Comparison of ENCODE assay signal across 32 cellular contexts in the genomic region with DNA sequence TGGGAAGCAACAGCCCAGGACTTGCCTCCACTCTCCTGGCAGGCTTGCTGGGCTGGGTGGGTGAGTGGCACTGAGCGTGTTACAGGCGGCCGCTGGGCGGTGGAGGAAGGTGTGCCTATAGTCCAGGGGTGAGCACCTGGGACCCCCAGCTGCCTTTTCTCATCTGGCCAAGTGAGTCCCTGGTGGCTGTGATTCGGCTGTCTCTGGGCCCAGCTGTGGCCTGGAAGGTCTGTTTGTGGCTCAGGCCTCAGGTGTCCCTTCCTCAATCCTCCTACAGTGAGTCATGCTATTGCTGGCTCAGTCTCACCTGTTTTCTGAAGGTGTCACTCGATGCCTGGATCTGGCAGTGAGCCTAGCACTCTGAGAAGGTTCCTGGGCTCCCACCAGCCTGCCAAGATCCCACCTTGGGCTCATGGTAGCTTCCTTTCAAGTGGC.
DNase-seq lines count a peak whose midpoint lies in the region; ATAC-seq and TF ChIP-seq lines count a peak whose summit lies in the region.
"Had no signal": no experiment of that assay in that cellular context is flagged by ENCODE, and none has a peak within 500 bp of the region (broad histone marks: within the 10 kb centered on the region; RNA-seq: fewer than 3 reads in every experiment).

No MANE protein-coding gene starts in this region.

- no peak for ATAC-seq in right cardiac atrium
- peak; percentile 86 for ATAC-seq in RWPE2 (ENCODE audit: low read depth)
- peak; percentile 15 for ATAC-seq in stimulated activated memory B cell treated with anti-CD40 and anti-IgM and Interleukin-4, amounts not matched to agents 10 μg/mL and 1 μg/mL and 100 μg/mL, for 72 hours
- ATAC-seq: A549; CD8-positive, alpha-beta T cell; heart left ventricle; HepG2; lower lobe of right lung; pancreas had no signal

- peaks cover 25% of the 10 kb centered on the region for H3K27me3 Mint-ChIP-seq in stimulated activated memory B cell treated with anti-CD40 and anti-IgM and Interleukin-4, amounts not matched to agents 10 μg/mL and 1 μg/mL and 100 μg/mL, for 72 hours
- H3K27me3 Mint-ChIP-seq: activated naive CD8-positive, alpha-beta T cell treated with anti-CD3 and anti-CD28 coated beads, Interleukin-2, amount 10 ng/mL, durations not matched to agents 7 days and 5 days had no signal

- H3K27ac Mint-ChIP-seq in stimulated activated memory B cell treated with anti-CD40 and anti-IgM and Interleukin-4, amounts not matched to agents 10 μg/mL and 1 μg/mL and 100 μg/mL, for 72 hours = no peak overlapping the region
- H3K27ac Mint-ChIP-seq: activated CD4-positive, alpha-beta T cell treated with anti-CD3 and anti-CD28 coated beads, Interleukin-2, amount 10 ng/mL, durations not matched to agents 24 days and 14 days; activated naive CD8-positive, alpha-beta T cell treated with anti-CD3 and anti-CD28 coated beads, Interleukin-2, amount 10 ng/mL, durations not matched to agents 7 days and 5 days; activated T-cell treated with anti-CD3 and anti-CD28 coated beads, Interleukin-2, amount 50 U/mL, for 24 hours; CD8-positive, alpha-beta T cell; H9 had no signal

- TF ChIP-seq CTCF in right atrium auricular region (IDR thresholded peaks at IDR 0.05) = no peak
- TF ChIP-seq CTCF in RWPE2 (IDR thresholded peaks at IDR 0.05; ENCODE audit: poor library complexity, severe bottlenecking) = no peak
- no peak for TF ChIP-seq CTCF in esophagus squamous epithelium (IDR thresholded peaks at IDR 0.05)

- peaks cover 0 to 9% of the 10 kb centered on the region in 2 donors for H3K9me3 ChIP-seq in right atrium auricular region
- no peaks in the 10 kb centered on the region for H3K9me3 ChIP-seq in right cardiac atrium (ENCODE audit: control insufficient read depth, low read length)
- no peaks in the 10 kb centered on the region for H3K9me3 ChIP-seq in RWPE2 (ENCODE audit: severe bottlenecking)
- peaks cover 0 to 5% (median 0%) of the 10 kb centered on the region in 3 donors for H3K9me3 ChIP-seq in esophagus squamous epithelium
- H3K9me3 ChIP-seq: A549, colonic mucosa, lower lobe of right lung, pancreas, vagina had no signal

- TF ChIP-seq POLR2A in esophagus squamous epithelium (IDR thresholded peaks at IDR 0.05) = no peak

- H3K27ac ChIP-seq in right atrium auricular region (no peak overlapping the region), right cardiac atrium (ENCODE audit: low read length) (no peak overlapping the region), RWPE2 (ENCODE audit: poor library complexity, severe bottlenecking) (no peak overlapping the region), esophagus squamous epithelium (peak overlapping the region in 3 of 4 donors; percentile 36 to 53 (median 47))
- H3K27ac ChIP-seq: A549, cardiac muscle cell, colonic mucosa, heart left ventricle, lower lobe of right lung, pancreas, stomach, vagina had no signal

- H3K4me3 Mint-ChIP-seq in stimulated activated memory B cell treated with anti-CD40 and anti-IgM and Interleukin-4, amounts not matched to agents 10 μg/mL and 1 μg/mL and 100 μg/mL, for 72 hours = no peak overlapping the region
- H3K4me3 Mint-ChIP-seq: activated CD4-positive, alpha-beta T cell treated with anti-CD3 and anti-CD28 coated beads, Interleukin-2, amount 10 ng/mL, durations not matched to agents 24 days and 14 days; activated naive CD8-positive, alpha-beta T cell treated with anti-CD3 and anti-CD28 coated beads, Interleukin-2, amount 10 ng/mL, durations not matched to agents 7 days and 5 days; activated T-cell treated with anti-CD3 and anti-CD28 coated beads, Interleukin-2, amount 50 U/mL, for 24 hours; CD8-positive, alpha-beta T cell; H9 had no signal

- no peak overlapping the region for H3K4me3 ChIP-seq in right atrium auricular region
- H3K4me3 ChIP-seq in right cardiac atrium (ENCODE audit: low read length) = no peak overlapping the region
- no peak overlapping the region for H3K4me3 ChIP-seq in RWPE2 (ENCODE audit: severe bottlenecking)
- no peak overlapping the region for H3K4me3 ChIP-seq in esophagus squamous epithelium
- H3K4me3 ChIP-seq: A549, cardiac muscle cell, colonic mucosa, heart left ventricle, lower lobe of right lung, pancreas, stomach, vagina had no signal

- H3K4me1 ChIP-seq in right atrium auricular region (no peaks in the 10 kb centered on the region), right cardiac atrium (ENCODE audit: control insufficient read depth, insufficient read depth, low read length) (no peaks in the 10 kb centered on the region), RWPE2 (ENCODE audit: insufficient read depth, poor library complexity, severe bottlenecking) (peaks cover 13% of the 10 kb centered on the region), esophagus squamous epithelium (peaks cover 5 to 28% (median 7%) of the 10 kb centered on the region in 3 donors)
- H3K4me1 ChIP-seq: A549, colonic mucosa, lower lobe of right lung, pancreas had no signal

- intact Hi-C loops in right cardiac atrium (cut with DNase I) (no loop called here), esophagus squamous epithelium (cut with DNase I) (no loop called here)

- DNase-seq in right atrium auricular region (ENCODE audit: low spot score) = peak; percentile 55
- no peak for DNase-seq in right cardiac atrium
- no peak for DNase-seq in RWPE2 (ENCODE audit: low spot score)
- no peak for DNase-seq in esophagus squamous epithelium (lab: John Stamatoyannopoulos, UW)
- DNase-seq in MV-4-11 (lab: John Stamatoyannopoulos, UW) = no peak
- no peak for DNase-seq in GDM1 (lab: John Stamatoyannopoulos, UW)
- DNase-seq in activated CD4-positive, CD25-positive, alpha-beta regulatory T cell (lab: John Stamatoyannopoulos, UW) = no peak
- DNase-seq: activated gamma-delta T cell; activated naive CD8-positive, alpha-beta T cell treated with anti-CD3 and anti-CD28 coated beads, Interleukin-2, amount 10 ng/mL, durations not matched to agents 7 days and 5 days; activated T-cell treated with anti-CD3 and anti-CD28 coated beads, Interleukin-2, amount 50 U/mL, for 24 hours; aorta; colonic mucosa; DMS 273 treated with DMSO at 0.1 percent for 48 hours; effector memory CD4-positive, alpha-beta T cell; foreskin fibroblast; H9; heart left ventricle; Karpas-422; lower lobe of right lung; NCI-H146; NCI-H446; NCI-H774; pancreas; stimulated activated CD4-positive, alpha-beta T cell treated with anti-CD3 and anti-CD28 coated beads, Interleukin-2, amount 100 ng/mL, for 24 hours; stomach had no signal

- no peaks in the 10 kb centered on the region for H3K27me3 ChIP-seq in right atrium auricular region
- H3K27me3 ChIP-seq in right cardiac atrium (ENCODE audit: control insufficient read depth, insufficient read depth) = no peaks in the 10 kb centered on the region
- no peaks in the 10 kb centered on the region for H3K27me3 ChIP-seq in RWPE2 (ENCODE audit: insufficient read depth, poor library complexity, severe bottlenecking)
- H3K27me3 ChIP-seq in esophagus squamous epithelium = peaks cover 0 to 47% (median 0%) of the 10 kb centered on the region in 4 donors
- H3K27me3 ChIP-seq: cardiac muscle cell, colonic mucosa, pancreas, vagina had no signal

- H3K36me3 ChIP-seq in right atrium auricular region (no peaks in the 10 kb centered on the region), RWPE2 (ENCODE audit: low read depth) (no peaks in the 10 kb centered on the region), esophagus squamous epithelium (no peaks in the 10 kb centered on the region)
- H3K36me3 ChIP-seq: cardiac muscle cell, colonic mucosa, heart left ventricle, lower lobe of right lung, pancreas, stomach, vagina had no signal

- peaks cover 3% of the 10 kb centered on the region for H3K9me3 Mint-ChIP-seq in stimulated activated memory B cell treated with anti-CD40 and anti-IgM and Interleukin-4, amounts not matched to agents 10 μg/mL and 1 μg/mL and 100 μg/mL, for 72 hours
- H3K9me3 Mint-ChIP-seq: activated naive CD8-positive, alpha-beta T cell treated with anti-CD3 and anti-CD28 coated beads, Interleukin-2, amount 10 ng/mL, durations not matched to agents 7 days and 5 days had no signal

- no peaks in the 10 kb centered on the region for H3K4me1 Mint-ChIP-seq in stimulated activated memory B cell treated with anti-CD40 and anti-IgM and Interleukin-4, amounts not matched to agents 10 μg/mL and 1 μg/mL and 100 μg/mL, for 72 hours
- H3K4me1 Mint-ChIP-seq: activated CD4-positive, alpha-beta T cell treated with anti-CD3 and anti-CD28 coated beads, Interleukin-2, amount 10 ng/mL, durations not matched to agents 24 days and 14 days; activated naive CD8-positive, alpha-beta T cell treated with anti-CD3 and anti-CD28 coated beads, Interleukin-2, amount 10 ng/mL, durations not matched to agents 7 days and 5 days had no signal

- H3K36me3 Mint-ChIP-seq in stimulated activated memory B cell treated with anti-CD40 and anti-IgM and Interleukin-4, amounts not matched to agents 10 μg/mL and 1 μg/mL and 100 μg/mL, for 72 hours = no peaks in the 10 kb centered on the region
- H3K36me3 Mint-ChIP-seq: activated naive CD8-positive, alpha-beta T cell treated with anti-CD3 and anti-CD28 coated beads, Interleukin-2, amount 10 ng/mL, durations not matched to agents 7 days and 5 days; CD8-positive, alpha-beta T cell had no signal

- whole genome bisulfite sequencing in right cardiac atrium = 92% methylated on average over 6 of the region's 6 CpGs
- 40 to 63% methylated on average over 4 to 5 of the region's 6 CpGs for WGBS in esophagus squamous epithelium, 2 donors

Comparison
In these comparisons a context has a peak if more than half of its experiments do, and no peak if none do; other contexts are left out.
1. H3K27ac ChIP-seq: peak in esophagus squamous epithelium (3 of 4); none in right atrium auricular region (0 of 2), right cardiac atrium (single experiment) and RWPE2 (single experiment).
2. ATAC-seq: peak in RWPE2 (single experiment) and stimulated activated memory B cell treated with anti-CD40 and anti-IgM and Interleukin-4, amounts not matched to agents 10 μg/mL and 1 μg/mL and 100 μg/mL, for 72 hours (single experiment); none in right cardiac atrium (0 of 2).